Comparison of ENCODE assay signal across 12 cellular contexts in genomic region chr18:63314991-63315662, GRCh38. TPM values are rescaled to one million over a fixed set of nuclear protein-coding genes. Genes with fewer than 3 reads are reported as not detected.
A peak's percentile ranks its signal among the peaks of the same experiment; 100 is the strongest.
DNase-seq lines count a peak whose midpoint lies in the region; ATAC-seq and TF ChIP-seq lines count a peak whose summit lies in the region.
"Had no signal": no experiment of that assay in that cellular context is flagged by ENCODE, and none has a peak within 500 bp of the region (broad histone marks: within the 10 kb centered on the region; RNA-seq: fewer than 3 reads in every experiment).

No MANE protein-coding gene starts in this region.

- no peaks in the 10 kb centered on the region for H3K27me3 ChIP-seq in dorsolateral prefrontal cortex

- in situ Hi-C loops in KBM-7 (cut with MboI; ENCODE audit: low pct_unique_long_range_greater_than_20kb, low sequenced_read_pairs) = loop anchor here (25.0 kb wide), 1 partner anchor 178 kb away; no protein-coding TSS in a partner anchor

- H3K4me1 Mint-ChIP-seq in stimulated activated naive B cell treated with anti-CD40 and anti-IgM and Interleukin-4, amounts not matched to agents 10 μg/mL and 1 μg/mL and 100 μg/mL, for 72 hours = peaks cover 37 to 57% of the 10 kb centered on the region in 2 donors

- no peak for TF ChIP-seq CTCF in dorsolateral prefrontal cortex (IDR thresholded peaks at IDR 0.05 in 54 of 56, conservative IDR thresholded peaks at IDR 0.05 in 2 of 56; ENCODE audit: low read depth in 1 of 56, partially characterized antibody in 56 of 56)

- H3K27me3 Mint-ChIP-seq in stimulated activated naive B cell treated with anti-CD40 and anti-IgM and Interleukin-4, amounts not matched to agents 10 μg/mL and 1 μg/mL and 100 μg/mL, for 72 hours = no peaks in the 10 kb centered on the region

- intact Hi-C loops in dorsolateral prefrontal cortex (cut with DNase I) = loop anchor here in 1 of 2 donors (5.0 kb wide), 1 partner anchor 78 kb away; no protein-coding TSS in a partner anchor

- peak overlapping the region; percentile 94 to 97 for H3K4me3 Mint-ChIP-seq in stimulated activated naive B cell treated with anti-CD40 and anti-IgM and Interleukin-4, amounts not matched to agents 10 μg/mL and 1 μg/mL and 100 μg/mL, for 72 hours

- peak overlapping the region in 48 of 59 donors; percentile 0 to 92 (median 36) for H3K27ac ChIP-seq in dorsolateral prefrontal cortex
- H3K27ac ChIP-seq: 22Rv1 had no signal

- peak overlapping the region; percentile 83 for H3K27ac Mint-ChIP-seq in stimulated activated naive B cell treated with anti-CD40 and anti-IgM and Interleukin-4, amounts not matched to agents 10 μg/mL and 1 μg/mL and 100 μg/mL, for 72 hours
- H3K27ac Mint-ChIP-seq: progenitor cell of endocrine pancreas had no signal

- peak overlapping the region in 52 of 59 donors; percentile 1 to 93 (median 78) for H3K4me3 ChIP-seq in dorsolateral prefrontal cortex

- DNase-seq in DMS79 treated with DMSO at 0.1 percent for 48 hours (lab: John Stamatoyannopoulos, UW) = peak; percentile 33
- DNase-seq in DMS79 (lab: John Stamatoyannopoulos, UW) = no peak
- peak; percentile 26 for DNase-seq in NCI-H748 (lab: John Stamatoyannopoulos, UW; ENCODE audit: unreplicated experiment)
- no peak for DNase-seq in dorsolateral prefrontal cortex
- DNase-seq in stimulated activated naive B cell treated with anti-CD40 and anti-IgM and Interleukin-4, amounts not matched to agents 10 μg/mL and 1 μg/mL and 100 μg/mL, for 72 hours = no peak
- DNase-seq in KBM-7 = no peak
- DNase-seq: islet precursor cell, NCI-H1694 had no signal

- H3K9me3 Mint-ChIP-seq in stimulated activated naive B cell treated with anti-CD40 and anti-IgM and Interleukin-4, amounts not matched to agents 10 μg/mL and 1 μg/mL and 100 μg/mL, for 72 hours = peaks cover 0 to 3% of the 10 kb centered on the region in 2 donors

- peaks cover 54 to 69% of the 10 kb centered on the region in 2 donors for H3K36me3 Mint-ChIP-seq in stimulated activated naive B cell treated with anti-CD40 and anti-IgM and Interleukin-4, amounts not matched to agents 10 μg/mL and 1 μg/mL and 100 μg/mL, for 72 hours

- ATAC-seq in stimulated activated naive B cell treated with anti-CD40 and anti-IgM and Interleukin-4, amounts not matched to agents 10 μg/mL and 1 μg/mL and 100 μg/mL, for 72 hours (replicated peaks) = no peak
- ATAC-seq in HG03045 (IDR thresholded peaks at IDR 0.05; ENCODE audit: unreplicated experiment) = no peak
- ATAC-seq in GM18858 (IDR thresholded peaks at IDR 0.05; ENCODE audit: unreplicated experiment) = no peak

RNA-seq across cellular contexts. Expression of gene BCL2, which starts 4.4 kb away (rescaled TPM):
- 10 to 100 TPM; 15.7 to 46.8 (median 25.1) TPM for total RNA-seq in dorsolateral prefrontal cortex

RNA-seq across cellular contexts. Expression of gene KDSR, which starts 51.9 kb away (rescaled TPM):
- 100 to 1,000 TPM in 1 of 120 experiments, 10 to 100 TPM in 119; 43.2 to 111 (median 58.5) TPM for total RNA-seq in dorsolateral prefrontal cortex

Comparison
In these comparisons a context has a peak if more than half of its experiments do, and no peak if none do; other contexts are left out.
1. DNase-seq: peak in DMS79 treated with DMSO at 0.1 percent for 48 hours (single experiment) and NCI-H748 (single experiment); none in DMS79 (single experiment), dorsolateral prefrontal cortex (0 of 10), stimulated activated naive B cell treated with anti-CD40 and anti-IgM and Interleukin-4, amounts not matched to agents 10 μg/mL and 1 μg/mL and 100 μg/mL, for 72 hours (single experiment) and KBM-7 (single experiment).